Comparison of ENCODE assay signal across 33 cellular contexts in genomic region chr3:33229947-33230346, GRCh38. TPM values are rescaled to one million over a fixed set of nuclear protein-coding genes. Genes with fewer than 3 reads are reported as not detected.
"Had no signal": no experiment of that assay in that cellular context is flagged by ENCODE, and none has a peak within 500 bp of the region (broad histone marks: within the 10 kb centered on the region; RNA-seq: fewer than 3 reads in every experiment).

No MANE protein-coding gene starts in this region.

- H3K27me3 ChIP-seq: colonic mucosa, gastrocnemius medialis, left lung, spleen, testis, tibial nerve, upper lobe of left lung had no signal

- H3K36me3 Mint-ChIP-seq: mesothelial cell of epicardium; naive B cell; natural killer cell treated with Interleukin-12 subunit alpha and Interleukin-12 subunit beta and Interleukin-15 and Interleukin-18, amount 100 ng/mL, for 72 hours; stimulated activated memory B cell treated with anti-CD40 and anti-IgM and Interleukin-4, amounts not matched to agents 10 μg/mL and 1 μg/mL and 100 μg/mL, for 72 hours had no signal

- FAIRE-seq: islet of Langerhans, urothelium cell line had no signal

- H3K36me3 ChIP-seq: colonic mucosa, gastrocnemius medialis, heart right ventricle, left lung, spleen, tibial nerve, upper lobe of left lung had no signal

- DNase-seq: colonic mucosa; effector CD8-positive, alpha-beta T cell; endodermal cell; foreskin fibroblast; gastrocnemius medialis; glutamatergic neuron; heart right ventricle; hippocampal formation; left cardiac atrium; left lung; mesenchymal stem cell; mucosa of descending colon; naive B cell; nucleus accumbens; psoas muscle; right cardiac atrium; spleen; stimulated activated CD4-positive, alpha-beta T cell treated with anti-CD3 and anti-CD28 coated beads, Interleukin-4, amount 100 ng/mL, for 4 hours; stimulated activated naive CD8-positive, alpha-beta T cell treated with anti-CD3 and anti-CD28 coated beads, Interleukin-15, Interleukin-2, amounts not matched to agents 100 U/mL and 50 U/mL, for 24 hours; substantia nigra; testis; upper lobe of left lung had no signal

- H3K4me1 ChIP-seq: colonic mucosa, gastrocnemius medialis, heart right ventricle, psoas muscle, spleen, testis, tibial nerve had no signal

- H3K4me3 ChIP-seq: colonic mucosa, gastrocnemius medialis, heart right ventricle, left lung, mucosa of descending colon, psoas muscle, skin epidermis, spleen, testis, tibial nerve, upper lobe of left lung had no signal

- H3K27ac ChIP-seq: colonic mucosa, epithelial cell of prostate, gastrocnemius medialis, heart right ventricle, left lung, psoas muscle, skin epidermis, spleen, testis, tibial nerve, upper lobe of left lung had no signal

- H3K9me3 ChIP-seq: colonic mucosa, gastrocnemius medialis, heart right ventricle, left lung, mucosa of descending colon, psoas muscle, spleen, testis, tibial nerve, upper lobe of left lung had no signal

- H3K27ac Mint-ChIP-seq: dendritic cell treated with granulocyte-macrophage colony-stimulating factor and Interleukin-4, amounts not matched to agents 40 ng/mL and 50 ng/mL, for 4 days; endodermal cell; mesothelial cell of epicardium; natural killer cell treated with Interleukin-12 subunit alpha and Interleukin-12 subunit beta and Interleukin-15 and Interleukin-18, amount 100 ng/mL, for 72 hours; stimulated activated memory B cell treated with anti-CD40 and anti-IgM and Interleukin-4, amounts not matched to agents 10 μg/mL and 1 μg/mL and 100 μg/mL, for 72 hours had no signal

- H3K9me3 Mint-ChIP-seq: dendritic cell treated with granulocyte-macrophage colony-stimulating factor and Interleukin-4, amounts not matched to agents 40 ng/mL and 50 ng/mL, for 4 days; endodermal cell; natural killer cell treated with Interleukin-12 subunit alpha and Interleukin-12 subunit beta and Interleukin-15 and Interleukin-18, amount 100 ng/mL, for 72 hours; stimulated activated memory B cell treated with anti-CD40 and anti-IgM and Interleukin-4, amounts not matched to agents 10 μg/mL and 1 μg/mL and 100 μg/mL, for 72 hours had no signal

- H3K4me1 Mint-ChIP-seq: mesothelial cell of epicardium; naive B cell; stimulated activated memory B cell treated with anti-CD40 and anti-IgM and Interleukin-4, amounts not matched to agents 10 μg/mL and 1 μg/mL and 100 μg/mL, for 72 hours had no signal

- H3K4me3 Mint-ChIP-seq: dendritic cell treated with granulocyte-macrophage colony-stimulating factor and Interleukin-4, amounts not matched to agents 40 ng/mL and 50 ng/mL, for 4 days; endodermal cell; mesothelial cell of epicardium; naive B cell; natural killer cell treated with Interleukin-12 subunit alpha and Interleukin-12 subunit beta and Interleukin-15 and Interleukin-18, amount 100 ng/mL, for 72 hours; neural crest cell; stimulated activated memory B cell treated with anti-CD40 and anti-IgM and Interleukin-4, amounts not matched to agents 10 μg/mL and 1 μg/mL and 100 μg/mL, for 72 hours had no signal

- ATAC-seq: esophagus mucosa; gastrocnemius medialis; heart right ventricle; left cardiac atrium; left lung; mucosa of descending colon; natural killer cell treated with Interleukin-12 subunit alpha and Interleukin-12 subunit beta and Interleukin-15 and Interleukin-18, amount 100 ng/mL, for 72 hours; psoas muscle; right cardiac atrium; stimulated activated memory B cell treated with anti-CD40 and anti-IgM and Interleukin-4, amounts not matched to agents 10 μg/mL and 1 μg/mL and 100 μg/mL, for 72 hours; stimulated activated naive CD8-positive, alpha-beta T cell treated with anti-CD3 and anti-CD28 coated beads, Interleukin-15, Interleukin-2, amounts not matched to agents 100 U/mL and 50 U/mL, for 24 hours had no signal

RNA-seq across cellular contexts. Expression of gene SUSD5, which starts 11.3 kb away (rescaled TPM):
- total RNA-seq: natural killer cell treated with Interleukin-12 subunit alpha and Interleukin-12 subunit beta and Interleukin-15 and Interleukin-18, amount 100 ng/mL, for 72 hours had no signal

RNA-seq across cellular contexts. Expression of gene FBXL2, which starts 47.3 kb away (rescaled TPM):
- total RNA-seq: natural killer cell treated with Interleukin-12 subunit alpha and Interleukin-12 subunit beta and Interleukin-15 and Interleukin-18, amount 100 ng/mL, for 72 hours had no signal
